Comparison of ENCODE assay signal across 1 cellular context in genomic region chr4:10185518-10186227, GRCh38.
TF ChIP-seq lines count a peak whose summit lies in the region.

No MANE protein-coding gene starts in this region.

TF ChIP-seq in K562, 482 proteins besides CTCF, POLR2A, EP300 and RAD21 (continued from another document and continues in another):
- TF ChIP-seq, protein P1, sequence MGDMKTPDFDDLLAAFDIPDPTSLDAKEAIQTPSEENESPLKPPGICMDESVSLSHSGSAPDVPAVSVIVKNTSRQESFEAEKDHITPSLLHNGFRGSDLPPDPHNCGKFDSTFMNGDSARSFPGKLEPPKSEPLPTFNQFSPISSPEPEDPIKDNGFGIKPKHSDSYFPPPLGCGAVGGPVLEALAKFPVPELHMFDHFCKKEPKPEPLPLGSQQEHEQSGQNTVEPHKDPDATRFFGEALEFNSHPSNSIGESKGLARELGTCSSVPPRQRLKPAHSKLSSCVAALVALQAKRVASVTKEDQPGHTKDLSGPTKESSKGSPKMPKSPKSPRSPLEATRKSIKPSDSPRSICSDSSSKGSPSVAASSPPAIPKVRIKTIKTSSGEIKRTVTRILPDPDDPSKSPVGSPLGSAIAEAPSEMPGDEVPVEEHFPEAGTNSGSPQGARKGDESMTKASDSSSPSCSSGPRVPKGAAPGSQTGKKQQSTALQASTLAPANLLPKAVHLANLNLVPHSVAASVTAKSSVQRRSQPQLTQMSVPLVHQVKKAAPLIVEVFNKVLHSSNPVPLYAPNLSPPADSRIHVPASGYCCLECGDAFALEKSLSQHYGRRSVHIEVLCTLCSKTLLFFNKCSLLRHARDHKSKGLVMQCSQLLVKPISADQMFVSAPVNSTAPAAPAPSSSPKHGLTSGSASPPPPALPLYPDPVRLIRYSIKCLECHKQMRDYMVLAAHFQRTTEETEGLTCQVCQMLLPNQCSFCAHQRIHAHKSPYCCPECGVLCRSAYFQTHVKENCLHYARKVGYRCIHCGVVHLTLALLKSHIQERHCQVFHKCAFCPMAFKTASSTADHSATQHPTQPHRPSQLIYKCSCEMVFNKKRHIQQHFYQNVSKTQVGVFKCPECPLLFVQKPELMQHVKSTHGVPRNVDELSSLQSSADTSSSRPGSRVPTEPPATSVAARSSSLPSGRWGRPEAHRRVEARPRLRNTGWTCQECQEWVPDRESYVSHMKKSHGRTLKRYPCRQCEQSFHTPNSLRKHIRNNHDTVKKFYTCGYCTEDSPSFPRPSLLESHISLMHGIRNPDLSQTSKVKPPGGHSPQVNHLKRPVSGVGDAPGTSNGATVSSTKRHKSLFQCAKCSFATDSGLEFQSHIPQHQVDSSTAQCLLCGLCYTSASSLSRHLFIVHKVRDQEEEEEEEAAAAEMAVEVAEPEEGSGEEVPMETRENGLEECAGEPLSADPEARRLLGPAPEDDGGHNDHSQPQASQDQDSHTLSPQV (IDR thresholded peaks at IDR 0.05), result peak; percentile 97
- TF ChIP-seq MYNN (IDR thresholded peaks at IDR 0.05) (peak; percentile 97), MYNN (CRISPR knock-in tag; IDR thresholded peaks at IDR 0.05) (no peak), CBFA2T3 (IDR thresholded peaks at IDR 0.05) (no peak), FOXA3 (CRISPR knock-in tag; conservative IDR thresholded peaks at IDR 0.05 in 1 of 2, IDR thresholded peaks at IDR 0.05 in 1 of 2) (peak in 1 of 2 experiments; percentile 38; a peak in 1 of 4 replicates), ZNF449 (CRISPR knock-in tag; IDR thresholded peaks at IDR 0.05) (0 out of 2 replicates have a peak, but pooled peaks have one; percentile 19), SMARCE1 (IDR thresholded peaks at IDR 0.05) (peak; percentile 70), RNF2 (IDR thresholded peaks at IDR 0.05) (peak; percentile 92), CCNT2 (IDR thresholded peaks at IDR 0.05; ENCODE audit: borderline replicate concordance, extremely low read depth, insufficient read length, low read depth, low read length) (no peak), KDM5B (IDR thresholded peaks at IDR 0.05; ENCODE audit: insufficient replicate concordance, low read depth, low read length) (no peak), BCLAF1 (IDR thresholded peaks at IDR 0.05; ENCODE audit: borderline replicate concordance in 1 of 2, control insufficient read depth in 1 of 2, low read depth in 2 of 2, low read length in 1 of 2) (0 out of 4 replicates have a peak, but pooled peaks of 1 of the 2 experiments have one; percentile 17), ZNF561 (CRISPR knock-in tag; conservative IDR thresholded peaks at IDR 0.05) (no peak), STAG1 (CRISPR knock-in tag; IDR thresholded peaks at IDR 0.05; ENCODE audit: borderline replicate concordance) (no peak), EHMT2 (IDR thresholded peaks at IDR 0.05) (peak; percentile 76; the same call in 1 of the 2 replicates), NELFE (IDR thresholded peaks at IDR 0.05; ENCODE audit: insufficient read depth, insufficient read length) (no peak), MAZ (CRISPR knock-in tag; conservative IDR thresholded peaks at IDR 0.05 in 1 of 2, IDR thresholded peaks at IDR 0.05 in 1 of 2) (0 out of 4 replicates have a peak, but pooled peaks of 1 of the 2 experiments have one; percentile 17), ZNF518B (CRISPR knock-in tag; IDR thresholded peaks at IDR 0.05) (no peak), ZNF696 (CRISPR knock-in tag; conservative IDR thresholded peaks at IDR 0.05) (0 out of 2 replicates have a peak, but pooled peaks have one; percentile 56), CREB1 (IDR thresholded peaks at IDR 0.05) (peak; percentile 64; the same call in 1 of the 2 replicates), CREB1 (CRISPR knock-in tag; IDR thresholded peaks at IDR 0.05) (peak; percentile 12; the same call in 1 of the 2 replicates), ZZZ3 (IDR thresholded peaks at IDR 0.05) (no peak; the same call in 1 of the 2 replicates), ARID2 (IDR thresholded peaks at IDR 0.05) (no peak), ATF7 (IDR thresholded peaks at IDR 0.05) (peak; percentile 82), KDM1A (IDR thresholded peaks at IDR 0.05) (peak; percentile 72 to 75; a peak in 3 of 4 replicates), MCM7 (IDR thresholded peaks at IDR 0.05) (no peak), CHD1 (IDR thresholded peaks at IDR 0.05; ENCODE audit: low read length) (no peak), FOXA1 (IDR thresholded peaks at IDR 0.05; ENCODE audit: borderline replicate concordance) (no peak), ZKSCAN3 (CRISPR knock-in tag; IDR thresholded peaks at IDR 0.05) (no peak), ATF1 (CRISPR knock-in tag; IDR thresholded peaks at IDR 0.05) (no peak), ATF1 (tag; IDR thresholded peaks at IDR 0.05) (peak; percentile 71), NFE2L1 (tag; IDR thresholded peaks at IDR 0.05; ENCODE audit: borderline replicate concordance, low read depth) (no peak), SNIP1 (IDR thresholded peaks at IDR 0.05; ENCODE audit: low read depth) (peak; percentile 4; the same call in 1 of the 2 replicates), NEUROD1 (IDR thresholded peaks at IDR 0.05; ENCODE audit: borderline replicate concordance, low read depth, low read length, partially characterized antibody) (peak; percentile 74), RBM17 (IDR thresholded peaks at IDR 0.05; ENCODE audit: borderline replicate concordance, low read depth, low read length) (no peak), HMGN3 (IDR thresholded peaks at IDR 0.05; ENCODE audit: borderline replicate concordance, extremely low read depth, insufficient read length, low read depth, low read length) (no peak), ZNF639 (CRISPR knock-in tag; conservative IDR thresholded peaks at IDR 0.05 in 1 of 2, IDR thresholded peaks at IDR 0.05 in 1 of 2) (peak in 1 of 2 experiments; percentile 70; a peak in 2 of 4 replicates), NR2C1 (IDR thresholded peaks at IDR 0.05) (peak; percentile 51; the same call in 1 of the 2 replicates), NR2C1 (tag; IDR thresholded peaks at IDR 0.05) (peak; percentile 74), RBM15 (IDR thresholded peaks at IDR 0.05; ENCODE audit: insufficient read depth, low read length) (no peak), HNRNPK (IDR thresholded peaks at IDR 0.05; ENCODE audit: low read depth, low read length, poor library complexity, severe bottlenecking) (no peak), PYGO2 (tag; IDR thresholded peaks at IDR 0.05) (0 out of 2 replicates have a peak, but pooled peaks have one; percentile 16), RCOR1 (IDR thresholded peaks at IDR 0.05; ENCODE audit: borderline replicate concordance in 1 of 2, low read depth in 2 of 2, low read length in 2 of 2) (peak in 1 of 2 experiments; percentile 85; a peak in 2 of 4 replicates), GTF2A2 (tag; IDR thresholded peaks at IDR 0.05) (no peak), TCF3 (CRISPR knock-in tag; IDR thresholded peaks at IDR 0.05) (peak; percentile 70)
- TF ChIP-seq, protein P2, sequence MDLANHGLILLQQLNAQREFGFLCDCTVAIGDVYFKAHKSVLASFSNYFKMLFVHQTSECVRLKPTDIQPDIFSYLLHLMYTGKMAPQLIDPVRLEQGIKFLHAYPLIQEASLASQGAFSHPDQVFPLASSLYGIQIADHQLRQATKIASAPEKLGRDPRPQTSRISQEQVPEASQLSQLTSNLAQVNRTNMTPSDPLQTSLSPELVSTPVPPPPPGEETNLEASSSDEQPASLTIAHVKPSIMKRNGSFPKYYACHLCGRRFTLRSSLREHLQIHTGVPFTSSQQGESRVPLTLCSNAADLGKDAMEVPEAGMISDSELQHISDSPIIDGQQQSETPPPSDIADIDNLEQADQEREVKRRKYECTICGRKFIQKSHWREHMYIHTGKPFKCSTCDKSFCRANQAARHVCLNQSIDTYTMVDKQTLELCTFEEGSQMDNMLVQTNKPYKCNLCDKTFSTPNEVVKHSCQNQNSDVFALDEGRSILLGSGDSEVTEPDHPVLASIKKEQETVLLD (IDR thresholded peaks at IDR 0.05), result peak; percentile 57; the same call in 1 of the 2 replicates
- TF ChIP-seq, protein P3, sequence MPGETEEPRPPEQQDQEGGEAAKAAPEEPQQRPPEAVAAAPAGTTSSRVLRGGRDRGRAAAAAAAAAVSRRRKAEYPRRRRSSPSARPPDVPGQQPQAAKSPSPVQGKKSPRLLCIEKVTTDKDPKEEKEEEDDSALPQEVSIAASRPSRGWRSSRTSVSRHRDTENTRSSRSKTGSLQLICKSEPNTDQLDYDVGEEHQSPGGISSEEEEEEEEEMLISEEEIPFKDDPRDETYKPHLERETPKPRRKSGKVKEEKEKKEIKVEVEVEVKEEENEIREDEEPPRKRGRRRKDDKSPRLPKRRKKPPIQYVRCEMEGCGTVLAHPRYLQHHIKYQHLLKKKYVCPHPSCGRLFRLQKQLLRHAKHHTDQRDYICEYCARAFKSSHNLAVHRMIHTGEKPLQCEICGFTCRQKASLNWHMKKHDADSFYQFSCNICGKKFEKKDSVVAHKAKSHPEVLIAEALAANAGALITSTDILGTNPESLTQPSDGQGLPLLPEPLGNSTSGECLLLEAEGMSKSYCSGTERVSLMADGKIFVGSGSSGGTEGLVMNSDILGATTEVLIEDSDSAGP (CRISPR knock-in tag; IDR thresholded peaks at IDR 0.05), result no peak
- TF ChIP-seq, protein P4, sequence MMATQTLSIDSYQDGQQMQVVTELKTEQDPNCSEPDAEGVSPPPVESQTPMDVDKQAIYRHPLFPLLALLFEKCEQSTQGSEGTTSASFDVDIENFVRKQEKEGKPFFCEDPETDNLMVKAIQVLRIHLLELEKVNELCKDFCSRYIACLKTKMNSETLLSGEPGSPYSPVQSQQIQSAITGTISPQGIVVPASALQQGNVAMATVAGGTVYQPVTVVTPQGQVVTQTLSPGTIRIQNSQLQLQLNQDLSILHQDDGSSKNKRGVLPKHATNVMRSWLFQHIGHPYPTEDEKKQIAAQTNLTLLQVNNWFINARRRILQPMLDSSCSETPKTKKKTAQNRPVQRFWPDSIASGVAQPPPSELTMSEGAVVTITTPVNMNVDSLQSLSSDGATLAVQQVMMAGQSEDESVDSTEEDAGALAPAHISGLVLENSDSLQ (IDR thresholded peaks at IDR 0.05), result peak; percentile 80
- TF ChIP-seq, protein P5, sequence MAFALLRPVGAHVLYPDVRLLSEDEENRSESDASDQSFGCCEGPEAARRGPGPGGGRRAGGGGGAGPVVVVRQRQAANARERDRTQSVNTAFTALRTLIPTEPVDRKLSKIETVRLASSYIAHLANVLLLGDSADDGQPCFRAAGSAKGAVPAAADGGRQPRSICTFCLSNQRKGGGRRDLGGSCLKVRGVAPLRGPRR (CRISPR knock-in tag; IDR thresholded peaks at IDR 0.05), result peak; percentile 70; the same call in 1 of the 2 replicates
